ENCODE assay signal across 1 cellular context in the genomic region with DNA sequence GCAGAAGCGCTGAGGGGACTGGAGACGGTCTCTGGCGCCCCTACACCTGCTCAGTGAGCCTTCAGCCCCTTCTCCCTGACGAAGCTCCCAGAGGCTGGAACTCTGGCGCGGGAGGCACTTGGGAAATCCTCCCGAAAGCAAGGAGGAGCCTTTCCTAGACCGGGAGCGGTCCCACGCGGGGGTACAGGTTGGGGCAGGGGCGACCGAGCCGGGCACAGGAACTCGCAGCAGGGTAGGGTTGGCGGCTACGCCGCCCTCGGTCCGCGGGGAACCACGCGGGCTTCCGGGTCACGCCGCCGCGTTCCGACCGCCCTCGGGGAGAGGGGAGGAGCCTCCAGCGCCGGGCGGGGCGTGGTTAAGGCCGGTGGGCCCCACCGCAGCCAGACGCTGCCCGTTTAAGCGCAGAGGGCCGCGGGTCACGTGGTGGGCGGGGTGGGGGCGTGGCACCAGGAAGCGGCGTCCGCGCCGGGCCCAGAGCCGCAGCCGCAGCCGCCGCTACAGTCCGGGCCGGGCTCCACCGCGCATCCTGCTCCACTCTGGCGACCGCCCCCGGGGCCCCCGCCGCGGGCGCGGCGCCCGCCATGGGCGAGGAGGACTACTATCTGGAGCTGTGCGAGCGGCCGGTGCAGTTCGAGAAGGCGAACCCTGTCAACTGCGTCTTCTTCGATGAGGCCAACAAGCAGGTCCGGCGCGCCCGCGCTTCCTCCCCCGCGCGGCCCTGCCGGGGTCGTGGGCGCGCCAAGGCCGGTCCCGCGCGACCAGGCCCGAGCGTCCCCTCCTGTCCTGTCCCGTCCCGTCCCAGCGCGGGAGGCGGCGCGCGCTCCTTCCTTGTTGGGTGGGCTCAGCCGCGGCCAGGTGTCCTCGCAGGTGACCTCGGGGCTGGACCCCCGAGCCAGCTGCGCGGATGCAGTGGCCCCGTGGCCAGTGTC.
TF ChIP-seq lines count a peak whose summit lies in the region.

Gene RMC1 (plus strand): TSS at position 474 of the 929 bp plus-strand sequence. CDS start 108 bp downstream, at position 582.

TF ChIP-seq in K562, 482 proteins besides CTCF, POLR2A, EP300 and RAD21 (continued from another document and continues in another):
- peak; percentile 90 for TF ChIP-seq MYC (IDR thresholded peaks at IDR 0.05; ENCODE audit: low read depth, low read length)
- TF ChIP-seq MYC (CRISPR knock-in tag; IDR thresholded peaks at IDR 0.05; ENCODE audit: borderline replicate concordance, low read depth), result peak; percentile 70; the same call in 1 of the 2 replicates
- TF ChIP-seq LCOR (CRISPR knock-in tag; IDR thresholded peaks at IDR 0.05), result peak; percentile 84
- no peak for TF ChIP-seq ZNF79 (CRISPR knock-in tag; IDR thresholded peaks at IDR 0.05; ENCODE audit: low read depth)
- no peak for TF ChIP-seq CREBBP (IDR thresholded peaks at IDR 0.05; ENCODE audit: low read depth, low read length)
- TF ChIP-seq PHF21A (IDR thresholded peaks at IDR 0.05; ENCODE audit: borderline replicate concordance, low read depth), result 0 out of 2 replicates have a peak, but pooled peaks have one; percentile 8
- no peak for TF ChIP-seq E4F1 (CRISPR knock-in tag; IDR thresholded peaks at IDR 0.05; ENCODE audit: borderline replicate concordance)
- no peak for TF ChIP-seq SP2 (IDR thresholded peaks at IDR 0.05; ENCODE audit: extremely low read depth, low read depth, low read length, poor library complexity, severe bottlenecking)
- TF ChIP-seq EP400 (IDR thresholded peaks at IDR 0.05), result peak; percentile 90
- peak; percentile 98 for TF ChIP-seq TOE1 (IDR thresholded peaks at IDR 0.05; ENCODE audit: borderline replicate concordance)
- no peak for TF ChIP-seq TOE1 (CRISPR knock-in tag; IDR thresholded peaks at IDR 0.05; ENCODE audit: borderline replicate concordance, low read depth)
- TF ChIP-seq GTF2E2 (tag; IDR thresholded peaks at IDR 0.05), result peak; percentile 85
- peak; percentile 40; the same call in 1 of the 2 replicates for TF ChIP-seq DMBX1 (CRISPR knock-in tag; IDR thresholded peaks at IDR 0.05; ENCODE audit: borderline replicate concordance)
- peak; percentile 99 for TF ChIP-seq POLR2G (IDR thresholded peaks at IDR 0.05; ENCODE audit: low read depth, low read length)
- peak; percentile 78 for TF ChIP-seq SMAD4 (CRISPR knock-in tag; conservative IDR thresholded peaks at IDR 0.05)
- TF ChIP-seq HDAC2 (IDR thresholded peaks at IDR 0.05), result peak; percentile 73; the same call in 1 of the 2 replicates
- 0 out of 2 replicates have a peak, but pooled peaks have one; percentile 16 for TF ChIP-seq SMAD3 (CRISPR knock-in tag; conservative IDR thresholded peaks at IDR 0.05)
- peak; percentile 37; the same call in 1 of the 2 replicates for TF ChIP-seq CHCHD3 (CRISPR knock-in tag; IDR thresholded peaks at IDR 0.05)
- TF ChIP-seq CXXC5 (CRISPR knock-in tag; IDR thresholded peaks at IDR 0.05), result peak; percentile 97
- 0 out of 2 replicates have a peak, but pooled peaks have one; percentile 33 for TF ChIP-seq ETV1 (tag; conservative IDR thresholded peaks at IDR 0.05; ENCODE audit: low read depth)
- TF ChIP-seq, protein P1, sequence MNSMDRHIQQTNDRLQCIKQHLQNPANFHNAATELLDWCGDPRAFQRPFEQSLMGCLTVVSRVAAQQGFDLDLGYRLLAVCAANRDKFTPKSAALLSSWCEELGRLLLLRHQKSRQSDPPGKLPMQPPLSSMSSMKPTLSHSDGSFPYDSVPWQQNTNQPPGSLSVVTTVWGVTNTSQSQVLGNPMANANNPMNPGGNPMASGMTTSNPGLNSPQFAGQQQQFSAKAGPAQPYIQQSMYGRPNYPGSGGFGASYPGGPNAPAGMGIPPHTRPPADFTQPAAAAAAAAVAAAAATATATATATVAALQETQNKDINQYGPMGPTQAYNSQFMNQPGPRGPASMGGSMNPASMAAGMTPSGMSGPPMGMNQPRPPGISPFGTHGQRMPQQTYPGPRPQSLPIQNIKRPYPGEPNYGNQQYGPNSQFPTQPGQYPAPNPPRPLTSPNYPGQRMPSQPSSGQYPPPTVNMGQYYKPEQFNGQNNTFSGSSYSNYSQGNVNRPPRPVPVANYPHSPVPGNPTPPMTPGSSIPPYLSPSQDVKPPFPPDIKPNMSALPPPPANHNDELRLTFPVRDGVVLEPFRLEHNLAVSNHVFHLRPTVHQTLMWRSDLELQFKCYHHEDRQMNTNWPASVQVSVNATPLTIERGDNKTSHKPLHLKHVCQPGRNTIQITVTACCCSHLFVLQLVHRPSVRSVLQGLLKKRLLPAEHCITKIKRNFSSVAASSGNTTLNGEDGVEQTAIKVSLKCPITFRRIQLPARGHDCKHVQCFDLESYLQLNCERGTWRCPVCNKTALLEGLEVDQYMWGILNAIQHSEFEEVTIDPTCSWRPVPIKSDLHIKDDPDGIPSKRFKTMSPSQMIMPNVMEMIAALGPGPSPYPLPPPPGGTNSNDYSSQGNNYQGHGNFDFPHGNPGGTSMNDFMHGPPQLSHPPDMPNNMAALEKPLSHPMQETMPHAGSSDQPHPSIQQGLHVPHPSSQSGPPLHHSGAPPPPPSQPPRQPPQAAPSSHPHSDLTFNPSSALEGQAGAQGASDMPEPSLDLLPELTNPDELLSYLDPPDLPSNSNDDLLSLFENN (IDR thresholded peaks at IDR 0.05; ENCODE audit: low read depth in 2 of 2, low read length in 2 of 2), result 0 out of 4 replicates have a peak, but pooled peaks of 1 of the 2 experiments have one; percentile 16
- TF ChIP-seq MAZ (CRISPR knock-in tag; conservative IDR thresholded peaks at IDR 0.05 in 1 of 2, IDR thresholded peaks at IDR 0.05 in 1 of 2), result peak; percentile 65 to 82; a peak in 2 of 4 replicates
- peak; percentile 62; the same call in 1 of the 2 replicates for TF ChIP-seq ZNF263 (CRISPR knock-in tag; IDR thresholded peaks at IDR 0.05; ENCODE audit: borderline replicate concordance)
- TF ChIP-seq OTX1 (CRISPR knock-in tag; IDR thresholded peaks at IDR 0.05), result 0 out of 2 replicates have a peak, but pooled peaks have one; percentile 71
- TF ChIP-seq HDAC6 (IDR thresholded peaks at IDR 0.05; ENCODE audit: low read depth, low read length), result no peak
- TF ChIP-seq, protein P2, sequence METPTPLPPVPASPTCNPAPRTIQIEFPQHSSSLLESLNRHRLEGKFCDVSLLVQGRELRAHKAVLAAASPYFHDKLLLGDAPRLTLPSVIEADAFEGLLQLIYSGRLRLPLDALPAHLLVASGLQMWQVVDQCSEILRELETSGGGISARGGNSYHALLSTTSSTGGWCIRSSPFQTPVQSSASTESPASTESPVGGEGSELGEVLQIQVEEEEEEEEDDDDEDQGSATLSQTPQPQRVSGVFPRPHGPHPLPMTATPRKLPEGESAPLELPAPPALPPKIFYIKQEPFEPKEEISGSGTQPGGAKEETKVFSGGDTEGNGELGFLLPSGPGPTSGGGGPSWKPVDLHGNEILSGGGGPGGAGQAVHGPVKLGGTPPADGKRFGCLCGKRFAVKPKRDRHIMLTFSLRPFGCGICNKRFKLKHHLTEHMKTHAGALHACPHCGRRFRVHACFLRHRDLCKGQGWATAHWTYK (CRISPR knock-in tag; IDR thresholded peaks at IDR 0.05), result peak; percentile 49; the same call in 1 of the 2 replicates
- TF ChIP-seq PKNOX1 (IDR thresholded peaks at IDR 0.05), result no peak
- TF ChIP-seq DEAF1 (CRISPR knock-in tag; IDR thresholded peaks at IDR 0.05), result 0 out of 2 replicates have a peak, but pooled peaks have one; percentile 38
- peak; percentile 83 for TF ChIP-seq ESRRA (IDR thresholded peaks at IDR 0.05; ENCODE audit: borderline replicate concordance, low read depth)
- TF ChIP-seq, protein P3, sequence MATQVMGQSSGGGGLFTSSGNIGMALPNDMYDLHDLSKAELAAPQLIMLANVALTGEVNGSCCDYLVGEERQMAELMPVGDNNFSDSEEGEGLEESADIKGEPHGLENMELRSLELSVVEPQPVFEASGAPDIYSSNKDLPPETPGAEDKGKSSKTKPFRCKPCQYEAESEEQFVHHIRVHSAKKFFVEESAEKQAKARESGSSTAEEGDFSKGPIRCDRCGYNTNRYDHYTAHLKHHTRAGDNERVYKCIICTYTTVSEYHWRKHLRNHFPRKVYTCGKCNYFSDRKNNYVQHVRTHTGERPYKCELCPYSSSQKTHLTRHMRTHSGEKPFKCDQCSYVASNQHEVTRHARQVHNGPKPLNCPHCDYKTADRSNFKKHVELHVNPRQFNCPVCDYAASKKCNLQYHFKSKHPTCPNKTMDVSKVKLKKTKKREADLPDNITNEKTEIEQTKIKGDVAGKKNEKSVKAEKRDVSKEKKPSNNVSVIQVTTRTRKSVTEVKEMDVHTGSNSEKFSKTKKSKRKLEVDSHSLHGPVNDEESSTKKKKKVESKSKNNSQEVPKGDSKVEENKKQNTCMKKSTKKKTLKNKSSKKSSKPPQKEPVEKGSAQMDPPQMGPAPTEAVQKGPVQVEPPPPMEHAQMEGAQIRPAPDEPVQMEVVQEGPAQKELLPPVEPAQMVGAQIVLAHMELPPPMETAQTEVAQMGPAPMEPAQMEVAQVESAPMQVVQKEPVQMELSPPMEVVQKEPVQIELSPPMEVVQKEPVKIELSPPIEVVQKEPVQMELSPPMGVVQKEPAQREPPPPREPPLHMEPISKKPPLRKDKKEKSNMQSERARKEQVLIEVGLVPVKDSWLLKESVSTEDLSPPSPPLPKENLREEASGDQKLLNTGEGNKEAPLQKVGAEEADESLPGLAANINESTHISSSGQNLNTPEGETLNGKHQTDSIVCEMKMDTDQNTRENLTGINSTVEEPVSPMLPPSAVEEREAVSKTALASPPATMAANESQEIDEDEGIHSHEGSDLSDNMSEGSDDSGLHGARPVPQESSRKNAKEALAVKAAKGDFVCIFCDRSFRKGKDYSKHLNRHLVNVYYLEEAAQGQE (CRISPR knock-in tag; IDR thresholded peaks at IDR 0.05; ENCODE audit: low read depth), result 0 out of 2 replicates have a peak, but pooled peaks have one; percentile 58
- TF ChIP-seq ZNF324 (CRISPR knock-in tag; IDR thresholded peaks at IDR 0.05), result no peak
- peak; percentile 99 for TF ChIP-seq SNIP1 (IDR thresholded peaks at IDR 0.05; ENCODE audit: low read depth)
- no peak for TF ChIP-seq ZNF780A (CRISPR knock-in tag; IDR thresholded peaks at IDR 0.05)
- 0 out of 2 replicates have a peak, but pooled peaks have one; percentile 4 for TF ChIP-seq CBX1 (IDR thresholded peaks at IDR 0.05; ENCODE audit: low read depth)
- TF ChIP-seq, protein P4, sequence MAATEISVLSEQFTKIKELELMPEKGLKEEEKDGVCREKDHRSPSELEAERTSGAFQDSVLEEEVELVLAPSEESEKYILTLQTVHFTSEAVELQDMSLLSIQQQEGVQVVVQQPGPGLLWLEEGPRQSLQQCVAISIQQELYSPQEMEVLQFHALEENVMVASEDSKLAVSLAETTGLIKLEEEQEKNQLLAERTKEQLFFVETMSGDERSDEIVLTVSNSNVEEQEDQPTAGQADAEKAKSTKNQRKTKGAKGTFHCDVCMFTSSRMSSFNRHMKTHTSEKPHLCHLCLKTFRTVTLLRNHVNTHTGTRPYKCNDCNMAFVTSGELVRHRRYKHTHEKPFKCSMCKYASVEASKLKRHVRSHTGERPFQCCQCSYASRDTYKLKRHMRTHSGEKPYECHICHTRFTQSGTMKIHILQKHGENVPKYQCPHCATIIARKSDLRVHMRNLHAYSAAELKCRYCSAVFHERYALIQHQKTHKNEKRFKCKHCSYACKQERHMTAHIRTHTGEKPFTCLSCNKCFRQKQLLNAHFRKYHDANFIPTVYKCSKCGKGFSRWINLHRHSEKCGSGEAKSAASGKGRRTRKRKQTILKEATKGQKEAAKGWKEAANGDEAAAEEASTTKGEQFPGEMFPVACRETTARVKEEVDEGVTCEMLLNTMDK (IDR thresholded peaks at IDR 0.05; ENCODE audit: borderline replicate concordance, insufficient read depth, low read depth, low read length, poor library complexity, severe bottlenecking), result peak; percentile 29
- no peak for TF ChIP-seq U2AF2 (optimal IDR thresholded peaks at IDR 0.05; ENCODE audit: low read depth, low read length)
- TF ChIP-seq, protein P5, sequence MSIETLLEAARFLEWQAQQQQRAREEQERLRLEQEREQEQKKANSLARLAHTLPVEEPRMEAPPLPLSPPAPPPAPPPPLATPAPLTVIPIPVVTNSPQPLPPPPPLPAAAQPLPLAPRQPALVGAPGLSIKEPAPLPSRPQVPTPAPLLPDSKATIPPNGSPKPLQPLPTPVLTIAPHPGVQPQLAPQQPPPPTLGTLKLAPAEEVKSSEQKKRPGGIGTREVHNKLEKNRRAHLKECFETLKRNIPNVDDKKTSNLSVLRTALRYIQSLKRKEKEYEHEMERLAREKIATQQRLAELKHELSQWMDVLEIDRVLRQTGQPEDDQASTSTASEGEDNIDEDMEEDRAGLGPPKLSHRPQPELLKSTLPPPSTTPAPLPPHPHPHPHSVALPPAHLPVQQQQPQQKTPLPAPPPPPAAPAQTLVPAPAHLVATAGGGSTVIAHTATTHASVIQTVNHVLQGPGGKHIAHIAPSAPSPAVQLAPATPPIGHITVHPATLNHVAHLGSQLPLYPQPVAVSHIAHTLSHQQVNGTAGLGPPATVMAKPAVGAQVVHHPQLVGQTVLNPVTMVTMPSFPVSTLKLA (conservative IDR thresholded peaks at IDR 0.05), result peak; percentile 91 to 95
- TF ChIP-seq ZEB2 (IDR thresholded peaks at IDR 0.05), result peak; percentile 52; the same call in 1 of the 2 replicates
